18 cellular contexts compared by ENCODE assay signal in the genomic region with DNA sequence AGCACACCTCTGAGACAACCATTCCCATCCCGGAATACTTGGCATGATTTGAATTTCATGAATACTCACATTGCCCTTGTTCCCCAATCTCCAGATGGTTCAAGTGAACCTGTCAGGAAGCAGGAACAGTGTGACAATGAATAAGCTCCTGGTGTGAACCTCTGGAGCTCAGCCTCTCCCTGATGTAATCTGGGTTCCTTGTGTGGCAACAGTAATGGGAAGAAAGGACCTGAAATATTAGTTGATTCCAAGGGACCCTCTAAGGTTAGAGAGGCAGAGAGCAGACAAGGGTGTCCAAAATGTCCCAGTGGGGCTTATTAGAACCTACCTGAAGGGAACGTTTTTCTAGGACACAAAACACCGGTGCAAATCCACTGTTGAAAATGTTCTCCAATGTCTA. TPM values are rescaled to one million over a fixed set of nuclear protein-coding genes. Genes with fewer than 3 reads are reported as not detected.
DNase-seq lines count a peak whose midpoint lies in the region; ATAC-seq and TF ChIP-seq lines count a peak whose summit lies in the region.
"Had no signal": no experiment of that assay in that cellular context is flagged by ENCODE, and none has a peak within 500 bp of the region (broad histone marks: within the 10 kb centered on the region; RNA-seq: fewer than 3 reads in every experiment).

No MANE protein-coding gene starts in this region.

- H3K36me3 Mint-ChIP-seq in activated CD4-positive, alpha-beta T cell treated with anti-CD3 and anti-CD28 coated beads, Interleukin-2, amount 10 ng/mL, durations not matched to agents 24 days and 14 days (ENCODE audit: low read depth) = no peaks in the 10 kb centered on the region

- H3K9me3 ChIP-seq in upper lobe of right lung = no peaks in the 10 kb centered on the region
- H3K9me3 ChIP-seq: heart left ventricle, SK-N-SH, thyroid gland had no signal

- no peaks in the 10 kb centered on the region for H3K4me1 ChIP-seq in upper lobe of right lung
- H3K4me1 ChIP-seq: heart left ventricle, thyroid gland had no signal

- H3K4me3 ChIP-seq in upper lobe of right lung = no peak overlapping the region
- H3K4me3 ChIP-seq: heart left ventricle, thyroid gland had no signal

- H3K4me3 Mint-ChIP-seq in activated CD4-positive, alpha-beta T cell treated with anti-CD3 and anti-CD28 coated beads, Interleukin-2, amount 10 ng/mL, durations not matched to agents 24 days and 14 days = no peak overlapping the region
- H3K4me3 Mint-ChIP-seq: nephron had no signal

- in situ Hi-C loops in SK-MEL-5 (cut with HindIII; ENCODE audit: low pct_unique_long_range_greater_than_20kb, low sequenced_read_pairs) = no loop called here

- no peak for TF ChIP-seq CTCF in upper lobe of right lung (IDR thresholded peaks at IDR 0.05)

- H3K36me3 ChIP-seq in upper lobe of right lung = no peaks in the 10 kb centered on the region
- H3K36me3 ChIP-seq: heart left ventricle, thyroid gland, WERI-Rb-1 had no signal

- no peak overlapping the region for H3K27ac ChIP-seq in upper lobe of right lung
- H3K27ac ChIP-seq: 22Rv1, heart left ventricle, thyroid gland, WERI-Rb-1 had no signal

- H3K27me3 ChIP-seq in upper lobe of right lung = no peaks in the 10 kb centered on the region
- H3K27me3 ChIP-seq: heart left ventricle, thyroid gland had no signal

- no peak overlapping the region for H3K27ac Mint-ChIP-seq in activated CD4-positive, alpha-beta T cell treated with anti-CD3 and anti-CD28 coated beads, Interleukin-2, amount 10 ng/mL, durations not matched to agents 24 days and 14 days
- H3K27ac Mint-ChIP-seq: nephron had no signal

- H3K27me3 Mint-ChIP-seq in activated CD4-positive, alpha-beta T cell treated with anti-CD3 and anti-CD28 coated beads, Interleukin-2, amount 10 ng/mL, durations not matched to agents 24 days and 14 days = no peaks in the 10 kb centered on the region

- H3K4me1 Mint-ChIP-seq in activated CD4-positive, alpha-beta T cell treated with anti-CD3 and anti-CD28 coated beads, Interleukin-2, amount 10 ng/mL, durations not matched to agents 24 days and 14 days = no peaks in the 10 kb centered on the region
- H3K4me1 Mint-ChIP-seq: nephron had no signal

- intact Hi-C loops in activated CD4-positive, alpha-beta T cell treated with anti-CD3 and anti-CD28 coated beads, Interleukin-2, amount 10 ng/mL, durations not matched to agents 24 days and 14 days (cut with micrococcal nuclease) = no loop called here
- intact Hi-C loops in upper lobe of right lung (cut with DNase I) = no loop called here

- DNase-seq in activated CD4-positive, alpha-beta T cell treated with anti-CD3 and anti-CD28 coated beads, Interleukin-2, amount 10 ng/mL, durations not matched to agents 24 days and 14 days = peak; percentile 54
- no peak for DNase-seq in activated CD4-positive, alpha-beta T cell treated with anti-CD3 and anti-CD28 coated beads for 4 hours
- DNase-seq in SK-MEL-5 (ENCODE audit: low read depth, low spot score) (peak; percentile 15), fibroblast of gingiva (ENCODE audit: low read depth) (peak; percentile 24), upper lobe of right lung (no peak), anterior cingulate cortex (lab: John Stamatoyannopoulos, UW) (no peak)
- DNase-seq: activated naive CD4-positive, alpha-beta T cell treated with anti-CD3 and anti-CD28 coated beads, Interleukin-2, amount 50 U/mL, for 16 hours; caudate nucleus; heart left ventricle; NCI-H1092 treated with DMSO at 0.1 percent for 48 hours; retina; SK-N-SH; thyroid gland; WERI-Rb-1 had no signal

- H3K9me3 Mint-ChIP-seq in activated CD4-positive, alpha-beta T cell treated with anti-CD3 and anti-CD28 coated beads, Interleukin-2, amount 10 ng/mL, durations not matched to agents 24 days and 14 days = no peaks in the 10 kb centered on the region
- H3K9me3 Mint-ChIP-seq: nephron had no signal

- ATAC-seq in upper lobe of right lung (peak; percentile 58), GM19452 (IDR thresholded peaks at IDR 0.05; ENCODE audit: unreplicated experiment) (no peak), HG03135 (IDR thresholded peaks at IDR 0.05; ENCODE audit: unreplicated experiment) (no peak)
- ATAC-seq: heart left ventricle had no signal

RNA-seq across cellular contexts. Expression of gene OR2A7, which starts 8.5 kb away (rescaled TPM):
- total RNA-seq in activated CD4-positive, alpha-beta T cell treated with anti-CD3 and anti-CD28 coated beads, Interleukin-2, amount 10 ng/mL, durations not matched to agents 24 days and 14 days = 2.0 and 2.1 TPM in 2 replicates
- 0.27 TPM in 1 of 2 replicates, not detected in the other for total RNA-seq in SK-MEL-5 (2014; rRNA removed; shearing (Covaris generic))
- not detected in 2 replicates for polyA plus RNA-seq in SK-MEL-5 (2015; cell fraction: cytosol; rRNA removed)
- not detected in 2 replicates for polyA plus RNA-seq in SK-MEL-5 (2015; cell fraction: nucleus; rRNA removed)
- total RNA-seq in upper lobe of right lung = 13.9 TPM
- polyA plus RNA-seq: SK-N-SH had no signal

RNA-seq across cellular contexts. Expression of gene CTAGE8, which starts 13.0 kb away (rescaled TPM):
- total RNA-seq in activated CD4-positive, alpha-beta T cell treated with anti-CD3 and anti-CD28 coated beads, Interleukin-2, amount 10 ng/mL, durations not matched to agents 24 days and 14 days = 0.99 and 2.0 TPM in 2 replicates
- total RNA-seq in SK-MEL-5 (2014; rRNA removed; shearing (Covaris generic)) = not detected in 2 replicates
- not detected in 2 replicates for polyA plus RNA-seq in SK-MEL-5 (2015; cell fraction: cytosol; rRNA removed)
- not detected in 2 replicates for polyA plus RNA-seq in SK-MEL-5 (2015; cell fraction: nucleus; rRNA removed)
- total RNA-seq in upper lobe of right lung = 4.9 TPM
- polyA plus RNA-seq: SK-N-SH had no signal

RNA-seq across cellular contexts. Expression of gene OR2A42, which starts 16.7 kb away (rescaled TPM):
- total RNA-seq in activated CD4-positive, alpha-beta T cell treated with anti-CD3 and anti-CD28 coated beads, Interleukin-2, amount 10 ng/mL, durations not matched to agents 24 days and 14 days = not detected in 2 replicates
- not detected in 2 replicates for total RNA-seq in SK-MEL-5 (2014; rRNA removed; shearing (Covaris generic))
- polyA plus RNA-seq in SK-MEL-5 (2015; cell fraction: cytosol; rRNA removed) = not detected in 2 replicates
- polyA plus RNA-seq in SK-MEL-5 (2015; cell fraction: nucleus; rRNA removed) = not detected in 2 replicates
- total RNA-seq in upper lobe of right lung = not detected
- total RNA-seq: heart left ventricle had no signal
- polyA plus RNA-seq: heart left ventricle, SK-N-SH had no signal

RNA-seq across cellular contexts. Expression of gene OR2A1, which starts 56.1 kb away (rescaled TPM):
- total RNA-seq in activated CD4-positive, alpha-beta T cell treated with anti-CD3 and anti-CD28 coated beads, Interleukin-2, amount 10 ng/mL, durations not matched to agents 24 days and 14 days = not detected in 2 replicates
- not detected in 2 replicates for total RNA-seq in SK-MEL-5 (2014; rRNA removed; shearing (Covaris generic))
- not detected in 2 replicates for polyA plus RNA-seq in SK-MEL-5 (2015; cell fraction: cytosol; rRNA removed)
- polyA plus RNA-seq in SK-MEL-5 (2015; cell fraction: nucleus; rRNA removed) = not detected in 2 replicates
- not detected for total RNA-seq in upper lobe of right lung
- polyA plus RNA-seq: SK-N-SH had no signal

Comparison
In these comparisons a context has a peak if more than half of its experiments do, and no peak if none do; other contexts are left out.
1. DNase-seq: peak in activated CD4-positive, alpha-beta T cell treated with anti-CD3 and anti-CD28 coated beads, Interleukin-2, amount 10 ng/mL, durations not matched to agents 24 days and 14 days (single experiment), SK-MEL-5 (single experiment) and fibroblast of gingiva (single experiment); none in activated CD4-positive, alpha-beta T cell treated with anti-CD3 and anti-CD28 coated beads for 4 hours (0 of 2), upper lobe of right lung (single experiment) and anterior cingulate cortex (0 of 58).